In genomic region chr22:48719978-48720661, GRCh38 we compare ENCODE assay signal across 18 cellular contexts.
DNase-seq lines count a peak whose midpoint lies in the region; TF ChIP-seq lines count a peak whose summit lies in the region.
"Had no signal": no experiment of that assay in that cellular context is flagged by ENCODE, and none has a peak within 500 bp of the region (broad histone marks: within the 10 kb centered on the region; RNA-seq: fewer than 3 reads in every experiment).

No MANE protein-coding gene starts in this region.

- no peaks in the 10 kb centered on the region for H3K9me2 ChIP-seq in OCI-LY7 (ENCODE audit: insufficient read depth, low read length)

- H3K36me3 Mint-ChIP-seq in CD14-positive monocyte (no peaks in the 10 kb centered on the region), neural crest cell (ENCODE audit: low read depth) (peaks cover 10% of the 10 kb centered on the region)
- H3K36me3 Mint-ChIP-seq: CD4-positive, CD25-positive, alpha-beta regulatory T cell had no signal

- peak; percentile 34 for DNase-seq in CD14-positive monocyte (ENCODE audit: low spot score)
- DNase-seq in GM06990 (ENCODE audit: extremely low read depth, insufficient read length) = no peak
- peak; percentile 4 for DNase-seq in OCI-LY7 (ENCODE audit: low spot score)
- DNase-seq in neural crest cell (ENCODE audit: low read depth, low spot score) = no peak
- no peak for DNase-seq in C1 segment of cervical spinal cord (lab: John Stamatoyannopoulos, UW)
- DNase-seq in activated T-cell treated with anti-CD3 and anti-CD28 coated beads for 4 hours = no peak
- DNase-seq in substantia nigra (lab: John Stamatoyannopoulos, UW) = no peak
- DNase-seq: activated CD4-positive, alpha-beta T cell treated with anti-CD3 and anti-CD28 coated beads, Interleukin-2, amount 10 ng/mL, durations not matched to agents 24 days and 14 days; activated T-cell treated with anti-CD3 and anti-CD28 coated beads, Interleukin-2, amount 50 U/mL, for 4 hours; CD4-positive, CD25-positive, alpha-beta regulatory T cell; GF-D8; mammary epithelial cell; NCI-H2081 treated with DMSO at 0.1 percent for 48 hours; NCI-H774; stimulated activated CD4-positive, alpha-beta T cell treated with anti-CD3 and anti-CD28 coated beads, Interleukin-4, amount 100 ng/mL, for 4 hours; T-helper 9 cell had no signal

- peaks cover 0 to 14% (median 4%) of the 10 kb centered on the region in 7 donors for H3K9me3 Mint-ChIP-seq in CD14-positive monocyte
- peaks cover 9% of the 10 kb centered on the region for H3K9me3 Mint-ChIP-seq in neural crest cell

- no peak overlapping the region for H2AFZ ChIP-seq in OCI-LY7 (ENCODE audit: low read length)

- no peaks in the 10 kb centered on the region for H3K27me3 ChIP-seq in GM06990 (replicated peaks; ENCODE audit: control insufficient read depth, insufficient read depth, low read length)
- H3K27me3 ChIP-seq: right lobe of liver, vagina had no signal

- no peaks in the 10 kb centered on the region for H3K9me3 ChIP-seq in OCI-LY7 (ENCODE audit: low read length)
- H3K9me3 ChIP-seq: right lobe of liver had no signal

- peaks cover 0 to 16% (median 2%) of the 10 kb centered on the region in 3 donors for H3K27me3 Mint-ChIP-seq in CD14-positive monocyte (ENCODE audit: low read depth in 3 of 3)
- H3K27me3 Mint-ChIP-seq in neural crest cell (ENCODE audit: low read depth) = no peaks in the 10 kb centered on the region
- H3K27me3 Mint-ChIP-seq: activated CD4-positive, alpha-beta T cell treated with anti-CD3 and anti-CD28 coated beads, Interleukin-2, amount 10 ng/mL, durations not matched to agents 24 days and 14 days; CD4-positive, CD25-positive, alpha-beta regulatory T cell had no signal

- intact Hi-C loops in CD14-positive monocyte (cut with micrococcal nuclease) (no loop called here), OCI-LY7 (cut with micrococcal nuclease; ENCODE audit: unreplicated experiment) (no loop called here)

- H3K27ac ChIP-seq in OCI-LY7 (ENCODE audit: low read depth, low read length, poor library complexity, severe bottlenecking) (no peak overlapping the region), substantia nigra (ENCODE audit: low read depth, low read length, poor library complexity, severe bottlenecking) (no peak overlapping the region)
- H3K27ac ChIP-seq: right lobe of liver, vagina had no signal

- no peaks in the 10 kb centered on the region for H4K20me1 ChIP-seq in OCI-LY7 (ENCODE audit: insufficient read depth, low read length)

- no peak overlapping the region for H3K4me3 ChIP-seq in GM06990 (replicated peaks; ENCODE audit: low read depth, low read length)
- H3K4me3 ChIP-seq in OCI-LY7 (ENCODE audit: low read depth, low read length, poor library complexity, severe bottlenecking) = no peak overlapping the region
- H3K4me3 ChIP-seq: right lobe of liver, vagina had no signal

- H3K4me1 Mint-ChIP-seq in CD14-positive monocyte (no peaks in the 10 kb centered on the region), neural crest cell (peaks cover 32% of the 10 kb centered on the region)
- H3K4me1 Mint-ChIP-seq: activated CD4-positive, alpha-beta T cell treated with anti-CD3 and anti-CD28 coated beads, Interleukin-2, amount 10 ng/mL, durations not matched to agents 24 days and 14 days; CD4-positive, CD25-positive, alpha-beta regulatory T cell had no signal

- H3K27ac Mint-ChIP-seq in CD14-positive monocyte (no peak overlapping the region), neural crest cell (ENCODE audit: unreplicated experiment) (peak overlapping the region; percentile 83)
- H3K27ac Mint-ChIP-seq: activated CD4-positive, alpha-beta T cell treated with anti-CD3 and anti-CD28 coated beads, Interleukin-2, amount 10 ng/mL, durations not matched to agents 24 days and 14 days; CD4-positive, CD25-positive, alpha-beta regulatory T cell had no signal

- no peak overlapping the region for H3K4me2 ChIP-seq in OCI-LY7 (ENCODE audit: low read length)

- no peak for TF ChIP-seq CTCF in CD14-positive monocyte (IDR thresholded peaks at IDR 0.05)
- peak; percentile 5 for TF ChIP-seq CTCF in GM06990 (IDR thresholded peaks at IDR 0.05; ENCODE audit: insufficient read depth, low read length, poor library complexity, severe bottlenecking)
- peak; percentile 71 for TF ChIP-seq CTCF in OCI-LY7 (conservative IDR thresholded peaks at IDR 0.05; ENCODE audit: low read length)
- peak; percentile 54 for TF ChIP-seq CTCF in neural crest cell (conservative IDR thresholded peaks at IDR 0.05)

- H3K4me3 Mint-ChIP-seq in CD14-positive monocyte = no peak overlapping the region
- no peak overlapping the region for H3K4me3 Mint-ChIP-seq in neural crest cell
- H3K4me3 Mint-ChIP-seq: activated CD4-positive, alpha-beta T cell treated with anti-CD3 and anti-CD28 coated beads, Interleukin-2, amount 10 ng/mL, durations not matched to agents 24 days and 14 days; activated T-cell treated with anti-CD3 and anti-CD28 coated beads, Interleukin-2, amount 50 U/mL, for 4 hours; CD4-positive, CD25-positive, alpha-beta regulatory T cell had no signal

- H3K36me3 ChIP-seq in GM06990 (ENCODE audit: control insufficient read depth, insufficient read depth, low read length) (no peaks in the 10 kb centered on the region), OCI-LY7 (ENCODE audit: insufficient read depth, low read length) (no peaks in the 10 kb centered on the region)
- H3K36me3 ChIP-seq: right lobe of liver, vagina had no signal

- POLR2A ChIA-PET in OCI-LY7 (lab: Charles Lee) = no interaction called here

- no peaks in the 10 kb centered on the region for H3K79me2 ChIP-seq in OCI-LY7 (ENCODE audit: insufficient read depth, low read depth, low read length)

- H3K4me1 ChIP-seq in OCI-LY7 (ENCODE audit: insufficient read depth, low read length, poor library complexity, severe bottlenecking) = no peaks in the 10 kb centered on the region
- H3K4me1 ChIP-seq: right lobe of liver, vagina had no signal

- BruUV-seq in OCI-LY7 (replicated peaks; lab: Mats Ljungman, UMichigan) = no TSS peak

- CTCF ChIA-PET in OCI-LY7 (lab: Charles Lee; ENCODE audit: unreplicated experiment) = no interaction called here

Comparison
In these comparisons a context has a peak if more than half of its experiments do, and no peak if none do; other contexts are left out.
1. DNase-seq: peak in CD14-positive monocyte (single experiment) and OCI-LY7 (single experiment); none in GM06990 (single experiment), neural crest cell (single experiment), C1 segment of cervical spinal cord (0 of 14), activated T-cell treated with anti-CD3 and anti-CD28 coated beads for 4 hours (single experiment) and substantia nigra (0 of 49).